In genomic region chr1:235873045-235873444, GRCh38 we compare ENCODE assay signal across 16 cellular contexts. TPM values are rescaled to one million over a fixed set of nuclear protein-coding genes. Genes with fewer than 3 reads are reported as not detected.
A peak's percentile ranks its signal among the peaks of the same experiment; 100 is the strongest.
DNase-seq lines count a peak whose midpoint lies in the region; ATAC-seq, FAIRE-seq and TF ChIP-seq lines count a peak whose summit lies in the region.
"Had no signal": no experiment of that assay in that cellular context is flagged by ENCODE, and none has a peak within 500 bp of the region (broad histone marks: within the 10 kb centered on the region; RNA-seq: fewer than 3 reads in every experiment).

No MANE protein-coding gene starts in this region.

- peak overlapping the region; percentile 2 for H3K4me3 Mint-ChIP-seq in activated CD4-positive, alpha-beta memory T cell treated with anti-CD3 and anti-CD28 coated beads, Interleukin-2, amount 10 ng/mL, durations not matched to agents 7 days and 5 days

- FAIRE-seq in endothelial cell of umbilical vein (lab: Jason Lieb, UNC), result no peak
- FAIRE-seq: islet of Langerhans had no signal

- H3K27me3 ChIP-seq in endothelial cell of umbilical vein (ENCODE audit: control insufficient read depth in 2 of 2, insufficient read depth in 2 of 2, low read length in 2 of 2) (peaks cover 3 to 14% of the 10 kb centered on the region in 2 experiments), HAP-1 (ENCODE audit: low read depth) (no peaks in the 10 kb centered on the region)
- H3K27me3 ChIP-seq: brain microvascular endothelial cell had no signal

- BruUV-seq in endothelial cell of umbilical vein (replicated peaks; lab: Mats Ljungman, UMichigan), result no TSS peak

- POLR2A ChIA-PET in activated CD4-positive, alpha-beta memory T cell treated with anti-CD3 and anti-CD28 coated beads, Interleukin-2, amount 10 ng/mL, durations not matched to agents 7 days and 5 days (lab: Charles Lee), result no interaction called here
- POLR2A ChIA-PET in endothelial cell of umbilical vein (lab: Charles Lee), result no interaction called here

- H3K79me2 ChIP-seq in endothelial cell of umbilical vein (ENCODE audit: control insufficient read depth, insufficient read depth, low read length), result no peaks in the 10 kb centered on the region

- peak overlapping the region; percentile 69 for H3K27ac Mint-ChIP-seq in activated CD4-positive, alpha-beta memory T cell treated with anti-CD3 and anti-CD28 coated beads, Interleukin-2, amount 10 ng/mL, durations not matched to agents 7 days and 5 days
- H3K27ac Mint-ChIP-seq: IgD-negative memory B cell had no signal

- TF ChIP-seq CTCF in endothelial cell of umbilical vein (IDR thresholded peaks at IDR 0.05; ENCODE audit: extremely low read depth in 1 of 2, insufficient read depth in 1 of 2, low read depth in 1 of 2, low read length in 2 of 2), result no peak

- no peaks in the 10 kb centered on the region for H3K9me3 Mint-ChIP-seq in activated CD4-positive, alpha-beta memory T cell treated with anti-CD3 and anti-CD28 coated beads, Interleukin-2, amount 10 ng/mL, durations not matched to agents 7 days and 5 days
- H3K9me3 Mint-ChIP-seq: IgD-negative memory B cell had no signal

- H3K36me3 ChIP-seq in endothelial cell of umbilical vein (ENCODE audit: control insufficient read depth in 2 of 2, extremely low read depth in 1 of 2, insufficient read depth in 2 of 2, low read length in 2 of 2) (no peaks in the 10 kb centered on the region), HAP-1 (replicated peaks) (no peaks in the 10 kb centered on the region)
- H3K36me3 ChIP-seq: brain microvascular endothelial cell had no signal

- no peak overlapping the region for H3K27ac ChIP-seq in endothelial cell of umbilical vein (ENCODE audit: insufficient read depth, low read depth, low read length)
- H3K27ac ChIP-seq: brain microvascular endothelial cell had no signal

- H3K9me3 ChIP-seq in endothelial cell of umbilical vein (replicated peaks; ENCODE audit: control insufficient read depth, insufficient read depth, low read length) (no peaks in the 10 kb centered on the region), HAP-1 (no peaks in the 10 kb centered on the region)

- no peaks in the 10 kb centered on the region for H4K20me1 ChIP-seq in endothelial cell of umbilical vein (replicated peaks; ENCODE audit: control insufficient read depth, extremely low read depth, insufficient read depth, low read length)

- no peak overlapping the region for H3K9ac ChIP-seq in endothelial cell of umbilical vein (replicated peaks; ENCODE audit: extremely low read depth, insufficient read depth, low read length)

- peaks cover 68% of the 10 kb centered on the region for H3K4me1 Mint-ChIP-seq in activated CD4-positive, alpha-beta memory T cell treated with anti-CD3 and anti-CD28 coated beads, Interleukin-2, amount 10 ng/mL, durations not matched to agents 7 days and 5 days

- no peak for TF ChIP-seq POLR2A in endothelial cell of umbilical vein (IDR thresholded peaks at IDR 0.05; ENCODE audit: low read depth, low read length)

- H3K4me1 ChIP-seq in endothelial cell of umbilical vein (ENCODE audit: control insufficient read depth, extremely low read depth, insufficient read depth, low read length) (no peaks in the 10 kb centered on the region), HAP-1 (no peaks in the 10 kb centered on the region)

- no peak overlapping the region for H3K4me2 ChIP-seq in endothelial cell of umbilical vein (ENCODE audit: insufficient read depth, low read length)

- H3K36me3 Mint-ChIP-seq in activated CD4-positive, alpha-beta memory T cell treated with anti-CD3 and anti-CD28 coated beads, Interleukin-2, amount 10 ng/mL, durations not matched to agents 7 days and 5 days (ENCODE audit: low read depth), result no peaks in the 10 kb centered on the region
- H3K36me3 Mint-ChIP-seq: IgD-negative memory B cell had no signal

- CTCF ChIA-PET in activated CD4-positive, alpha-beta memory T cell treated with anti-CD3 and anti-CD28 coated beads, Interleukin-2, amount 10 ng/mL, durations not matched to agents 7 days and 5 days (lab: Charles Lee), result no interaction called here
- CTCF ChIA-PET in endothelial cell of umbilical vein (lab: Charles Lee), result no interaction called here

- H3K9me1 ChIP-seq in endothelial cell of umbilical vein (replicated peaks; ENCODE audit: control insufficient read depth, extremely low read depth, insufficient read depth, low read length), result no peaks in the 10 kb centered on the region

- intact Hi-C loops in endothelial cell of umbilical vein (cut with micrococcal nuclease), result no loop called here
- intact Hi-C loops in posterior cingulate gyrus (cut with DNase I), result no loop called here

- in situ Hi-C loops in HAP-1 (cut with MboI; ENCODE audit: low sequenced_read_pairs), result no loop called here

- H3K4me3 ChIP-seq in endothelial cell of umbilical vein (replicated peaks in 1 of 3; ENCODE audit: insufficient read depth in 1 of 3, low read depth in 1 of 3, low read length in 3 of 3), result no peak overlapping the region
- no peak overlapping the region for H3K4me3 ChIP-seq in HAP-1

- H3K27me3 Mint-ChIP-seq in activated CD4-positive, alpha-beta memory T cell treated with anti-CD3 and anti-CD28 coated beads, Interleukin-2, amount 10 ng/mL, durations not matched to agents 7 days and 5 days, result no peaks in the 10 kb centered on the region
- H3K27me3 Mint-ChIP-seq: IgD-negative memory B cell had no signal

- dilution Hi-C loops in endothelial cell of umbilical vein (cut with MboI; ENCODE audit: extremely low pct_ligation_motif_present, low sequenced_read_pairs), result no loop called here

- H2AFZ ChIP-seq in endothelial cell of umbilical vein (ENCODE audit: low read depth, low read length), result no peak overlapping the region

- ATAC-seq in HG02970 (IDR thresholded peaks at IDR 0.05; ENCODE audit: low FRiP score, unreplicated experiment), result no peak

- DNase-seq in stimulated activated CD4-positive, alpha-beta T cell treated with anti-CD3 and anti-CD28 coated beads, Interleukin-4, amount 100 ng/mL, for 24 hours, result peak; percentile 53
- DNase-seq in stimulated activated CD4-positive, alpha-beta T cell treated with anti-CD3 and anti-CD28 coated beads, Interleukin-4, amount 100 ng/mL, for 1 hour, result no peak
- no peak for DNase-seq in activated CD4-positive, alpha-beta memory T cell treated with anti-CD3 and anti-CD28 coated beads, Interleukin-2, amount 10 ng/mL, durations not matched to agents 7 days and 5 days
- DNase-seq in endothelial cell of umbilical vein (ENCODE audit: low read depth, low spot score), result peak; percentile 64
- DNase-seq in posterior cingulate gyrus, result no peak
- DNase-seq in HAP-1 (ENCODE audit: low spot score in 2 of 2), result no peak
- no peak for DNase-seq in NCI-H2029 treated with DMSO at 0.1 percent for 48 hours (lab: John Stamatoyannopoulos, UW)
- DNase-seq: activated effector memory CD4-positive, alpha-beta T cell treated with Interleukin-2 at 50 U/mL for 16 hours; brain microvascular endothelial cell; GF-D8; NCI-H2171 treated with DMSO at 0.1 percent for 48 hours; occipital lobe; SW 1271 had no signal

TF ChIP-seq in endothelial cell of umbilical vein, 7 proteins besides CTCF, POLR2A, EP300 and RAD21:
- no peak for TF ChIP-seq FOS (IDR thresholded peaks at IDR 0.05; ENCODE audit: borderline replicate concordance, insufficient read depth, low read length)

RNA-seq across cellular contexts. Expression of gene LYST, which starts 6.3 kb away (rescaled TPM):
- 10 to 100 TPM; 34.4 to 36.0 TPM for total RNA-seq in activated CD4-positive, alpha-beta memory T cell treated with anti-CD3 and anti-CD28 coated beads, Interleukin-2, amount 10 ng/mL, durations not matched to agents 7 days and 5 days
- total RNA-seq in endothelial cell of umbilical vein, result 8.9 and 9.6 TPM in 2 replicates
- 2.5 and 3.1 TPM in 2 replicates for polyA plus RNA-seq in endothelial cell of umbilical vein
- polyA plus RNA-seq in endothelial cell of umbilical vein (2011; cell fraction: cytosol; rRNA removed), result 2.7 and 3.3 TPM in 2 replicates
- 14.1 and 16.9 TPM in 2 replicates for polyA plus RNA-seq in endothelial cell of umbilical vein (2011; cell fraction: nucleus; rRNA removed)
- polyA plus RNA-seq in endothelial cell of umbilical vein (2012), result 4.1 TPM in 2 replicates
- 19.8 and 21.7 TPM in 2 replicates for polyA minus RNA-seq in endothelial cell of umbilical vein
- polyA minus RNA-seq in endothelial cell of umbilical vein (2011; cell fraction: cytosol; rRNA and poly(A)+ RNA removed), result 4.1 TPM
- 59.1 and 65.2 TPM in 2 replicates for polyA minus RNA-seq in endothelial cell of umbilical vein (2011; cell fraction: nucleus; rRNA and poly(A)+ RNA removed)

Comparison
In these comparisons a context has a peak if more than half of its experiments do, and no peak if none do; other contexts are left out.
1. DNase-seq: peak in stimulated activated CD4-positive, alpha-beta T cell treated with anti-CD3 and anti-CD28 coated beads, Interleukin-4, amount 100 ng/mL, for 24 hours (single experiment) and endothelial cell of umbilical vein (single experiment); none in stimulated activated CD4-positive, alpha-beta T cell treated with anti-CD3 and anti-CD28 coated beads, Interleukin-4, amount 100 ng/mL, for 1 hour (single experiment), activated CD4-positive, alpha-beta memory T cell treated with anti-CD3 and anti-CD28 coated beads, Interleukin-2, amount 10 ng/mL, durations not matched to agents 7 days and 5 days (single experiment), posterior cingulate gyrus (0 of 10), HAP-1 (0 of 2) and NCI-H2029 treated with DMSO at 0.1 percent for 48 hours (single experiment).